In the genomic region with DNA sequence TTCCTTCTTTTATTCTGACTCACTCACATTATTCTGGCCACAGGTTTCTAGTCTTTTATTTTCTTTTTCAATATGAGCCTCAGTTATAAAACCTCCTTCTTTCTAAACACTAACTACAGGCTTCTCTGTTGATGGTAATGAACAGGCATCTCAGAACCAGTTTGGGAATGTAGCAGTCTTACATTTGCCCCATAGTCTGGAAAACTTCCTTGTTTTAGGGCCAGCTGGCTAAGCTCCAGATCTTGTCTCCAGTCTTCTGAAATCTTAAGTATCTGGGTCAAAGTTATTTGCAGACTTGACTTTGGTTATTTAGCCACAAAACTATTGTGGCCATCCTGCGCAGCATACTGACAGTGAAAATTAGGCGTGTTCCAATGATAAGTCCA, we compare ENCODE assay signal across 11 cellular contexts.
A peak's percentile ranks its signal among the peaks of the same experiment; 100 is the strongest.
DNase-seq lines count a peak whose midpoint lies in the region; ATAC-seq and TF ChIP-seq lines count a peak whose summit lies in the region.
"Had no signal": no experiment of that assay in that cellular context is flagged by ENCODE, and none has a peak within 500 bp of the region (broad histone marks: within the 10 kb centered on the region; RNA-seq: fewer than 3 reads in every experiment).

No MANE protein-coding gene starts in this region.

- CTCF ChIA-PET in activated CD4-positive, alpha-beta T cell treated with anti-CD3 and anti-CD28 coated beads for 36 hours (lab: Charles Lee) = no interaction called here
- CTCF ChIA-PET in activated CD4-positive, alpha-beta T cell treated with anti-CD3 and anti-CD28 coated beads, Interleukin-2, amount 10 ng/mL, durations not matched to agents 7 days and 5 days (lab: Charles Lee) = interaction anchor here (1.3 kb wide), 1 partner anchor 12 kb away, joined by 3 read pairs; no protein-coding TSS in a partner anchor

- peaks cover 22% of the 10 kb centered on the region for H3K4me1 Mint-ChIP-seq in activated CD4-positive, alpha-beta T cell treated with anti-CD3 and anti-CD28 coated beads for 36 hours
- peaks cover 38% of the 10 kb centered on the region for H3K4me1 Mint-ChIP-seq in activated CD4-positive, alpha-beta T cell treated with anti-CD3 and anti-CD28 coated beads, Interleukin-2, amount 10 ng/mL, durations not matched to agents 7 days and 5 days
- H3K4me1 Mint-ChIP-seq: immature natural killer cell had no signal

- peaks cover 1% of the 10 kb centered on the region for H3K36me3 Mint-ChIP-seq in activated CD4-positive, alpha-beta T cell treated with anti-CD3 and anti-CD28 coated beads for 36 hours (ENCODE audit: low read depth)
- H3K36me3 Mint-ChIP-seq in activated CD4-positive, alpha-beta T cell treated with anti-CD3 and anti-CD28 coated beads, Interleukin-2, amount 10 ng/mL, durations not matched to agents 7 days and 5 days (ENCODE audit: low read depth) = peaks cover 16% of the 10 kb centered on the region

- peaks cover 2% of the 10 kb centered on the region for H3K9me3 Mint-ChIP-seq in activated CD4-positive, alpha-beta T cell treated with anti-CD3 and anti-CD28 coated beads for 36 hours (ENCODE audit: low read depth)
- peaks cover 17% of the 10 kb centered on the region for H3K9me3 Mint-ChIP-seq in activated CD4-positive, alpha-beta T cell treated with anti-CD3 and anti-CD28 coated beads, Interleukin-2, amount 10 ng/mL, durations not matched to agents 7 days and 5 days

- H3K27me3 ChIP-seq in brain microvascular endothelial cell (replicated peaks) (no peaks in the 10 kb centered on the region), transverse colon (no peaks in the 10 kb centered on the region)

- H3K36me3 ChIP-seq in brain microvascular endothelial cell (replicated peaks) (no peaks in the 10 kb centered on the region), transverse colon (no peaks in the 10 kb centered on the region)

- intact Hi-C loops in activated CD4-positive, alpha-beta T cell treated with anti-CD3 and anti-CD28 coated beads for 36 hours (cut with DNase I, micrococcal nuclease) = no loop called here
- intact Hi-C loops in transverse colon (cut with DNase I; ENCODE audit: low total_unique reads) = no loop called here

- TF ChIP-seq POLR2A in transverse colon (IDR thresholded peaks at IDR 0.05) = no peak

- H3K4me3 Mint-ChIP-seq in activated CD4-positive, alpha-beta T cell treated with anti-CD3 and anti-CD28 coated beads for 36 hours = no peak overlapping the region
- no peak overlapping the region for H3K4me3 Mint-ChIP-seq in activated CD4-positive, alpha-beta T cell treated with anti-CD3 and anti-CD28 coated beads, Interleukin-2, amount 10 ng/mL, durations not matched to agents 7 days and 5 days
- H3K4me3 Mint-ChIP-seq: immature natural killer cell had no signal

- H3K9me3 ChIP-seq in transverse colon = no peaks in the 10 kb centered on the region
- H3K9me3 ChIP-seq: A549 had no signal

- 14 to 43% methylated on average over 2 of the region's 2 CpGs for WGBS in transverse colon (ENCODE audit: low coverage in 1 of 2), 2 donors

- no peak for DNase-seq in activated CD4-positive, alpha-beta T cell treated with anti-CD3 and anti-CD28 coated beads for 36 hours
- no peak for DNase-seq in activated CD4-positive, alpha-beta T cell treated with anti-CD3 and anti-CD28 coated beads, Interleukin-2, amount 10 ng/mL, durations not matched to agents 7 days and 5 days
- peak; percentile 63 for DNase-seq in brain microvascular endothelial cell
- peak; percentile 19 for DNase-seq in left kidney (ENCODE audit: low read depth, low spot score)
- peak; percentile 68 for DNase-seq in transverse colon
- DNase-seq in stimulated activated CD8-positive, alpha-beta memory T cell treated with anti-CD3 and anti-CD28 coated beads, Interleukin-4, amount 100 ng/mL, for 48 hours = no peak
- DNase-seq in activated naive CD4-positive, alpha-beta T cell treated with anti-CD3 and anti-CD28 coated beads, Interleukin-2, amount 50 U/mL, for 16 hours = no peak
- DNase-seq: immature natural killer cell, NCI-H2029 had no signal

- H3K27ac Mint-ChIP-seq in activated CD4-positive, alpha-beta T cell treated with anti-CD3 and anti-CD28 coated beads for 36 hours = no peak overlapping the region
- H3K27ac Mint-ChIP-seq in activated CD4-positive, alpha-beta T cell treated with anti-CD3 and anti-CD28 coated beads, Interleukin-2, amount 10 ng/mL, durations not matched to agents 7 days and 5 days = no peak overlapping the region

- no peak for TF ChIP-seq EP300 in transverse colon (IDR thresholded peaks at IDR 0.05; ENCODE audit: low read depth)

- H3K27ac ChIP-seq in brain microvascular endothelial cell = peak overlapping the region; percentile 67
- H3K27ac ChIP-seq in transverse colon = peak overlapping the region; percentile 51 to 68 (median 64)
- H3K27ac ChIP-seq: A549 had no signal

- H3K4me3 ChIP-seq in brain microvascular endothelial cell (ENCODE audit: low read depth, low read length) = no peak overlapping the region
- no peak overlapping the region for H3K4me3 ChIP-seq in transverse colon
- H3K4me3 ChIP-seq: A549 had no signal

- peaks cover 13 to 35% (median 19%) of the 10 kb centered on the region in 4 donors for H3K4me1 ChIP-seq in transverse colon
- H3K4me1 ChIP-seq: A549 had no signal

- TF ChIP-seq CTCF in brain microvascular endothelial cell (IDR thresholded peaks at IDR 0.05; ENCODE audit: low read depth, low read length, missing control alignments) = no peak
- TF ChIP-seq CTCF in transverse colon (IDR thresholded peaks at IDR 0.05) = no peak

- ATAC-seq in activated CD4-positive, alpha-beta T cell treated with anti-CD3 and anti-CD28 coated beads for 36 hours = peak; percentile 36
- ATAC-seq in GM18517 (IDR thresholded peaks at IDR 0.05; ENCODE audit: unreplicated experiment) = no peak
- ATAC-seq: A549 had no signal

- in situ Hi-C loops in brain microvascular endothelial cell (cut with HindIII; ENCODE audit: low pct_ligation_motif_present, low sequenced_read_pairs) (no loop called here), transverse colon (cut with MboI; ENCODE audit: low pct_ligation_motif_present in 1 of 4, low pct_unique_long_range_greater_than_20kb in 1 of 4, low sequenced_read_pairs in 3 of 4) (no loop called here)

- POLR2A ChIA-PET in activated CD4-positive, alpha-beta T cell treated with anti-CD3 and anti-CD28 coated beads for 36 hours (lab: Charles Lee) = no interaction called here
- POLR2A ChIA-PET in activated CD4-positive, alpha-beta T cell treated with anti-CD3 and anti-CD28 coated beads, Interleukin-2, amount 10 ng/mL, durations not matched to agents 7 days and 5 days (lab: Charles Lee) = no interaction called here

- peaks cover 6% of the 10 kb centered on the region for H3K27me3 Mint-ChIP-seq in activated CD4-positive, alpha-beta T cell treated with anti-CD3 and anti-CD28 coated beads for 36 hours
- H3K27me3 Mint-ChIP-seq in activated CD4-positive, alpha-beta T cell treated with anti-CD3 and anti-CD28 coated beads, Interleukin-2, amount 10 ng/mL, durations not matched to agents 7 days and 5 days = no peaks in the 10 kb centered on the region

Comparison
In these comparisons a context has a peak if more than half of its experiments do, and no peak if none do; other contexts are left out.
1. DNase-seq: peak in brain microvascular endothelial cell (single experiment), left kidney (single experiment) and transverse colon (single experiment); none in activated CD4-positive, alpha-beta T cell treated with anti-CD3 and anti-CD28 coated beads for 36 hours (single experiment), activated CD4-positive, alpha-beta T cell treated with anti-CD3 and anti-CD28 coated beads, Interleukin-2, amount 10 ng/mL, durations not matched to agents 7 days and 5 days (single experiment), stimulated activated CD8-positive, alpha-beta memory T cell treated with anti-CD3 and anti-CD28 coated beads, Interleukin-4, amount 100 ng/mL, for 48 hours (single experiment) and activated naive CD4-positive, alpha-beta T cell treated with anti-CD3 and anti-CD28 coated beads, Interleukin-2, amount 50 U/mL, for 16 hours (single experiment).